1 cellular context compared by ENCODE assay signal in genomic region chr12:118359541-118359915, GRCh38.
TF ChIP-seq lines count a peak whose summit lies in the region.

No MANE protein-coding gene starts in this region.

TF ChIP-seq in K562, 482 proteins besides CTCF, POLR2A, EP300 and RAD21:
- TF ChIP-seq ATF4 (CRISPR knock-in tag; IDR thresholded peaks at IDR 0.05): 0 out of 2 replicates have a peak, but pooled peaks have one; percentile 33
- no peak for TF ChIP-seq BCOR (IDR thresholded peaks at IDR 0.05)
- 0 out of 2 replicates have a peak, but pooled peaks have one; percentile 19 for TF ChIP-seq SMAD4 (CRISPR knock-in tag; conservative IDR thresholded peaks at IDR 0.05)
